Comparison of ENCODE assay signal across 8 cellular contexts in genomic region chr2:218368150-218368528, GRCh38. TPM values are rescaled to one million over a fixed set of nuclear protein-coding genes. Genes with fewer than 3 reads are reported as not detected.
DNase-seq lines count a peak whose midpoint lies in the region; ATAC-seq, FAIRE-seq and TF ChIP-seq lines count a peak whose summit lies in the region.

No MANE protein-coding gene starts in this region.

- H3K9me1 ChIP-seq in endothelial cell of umbilical vein (replicated peaks; ENCODE audit: control insufficient read depth, extremely low read depth, insufficient read depth, low read length): no peaks in the 10 kb centered on the region

- H2AK5ac ChIP-seq in neuronal stem cell (ENCODE audit: low read depth, low read length): peak overlapping the region; percentile 1

- no peaks in the 10 kb centered on the region for H4K20me1 ChIP-seq in endothelial cell of umbilical vein (replicated peaks; ENCODE audit: control insufficient read depth, extremely low read depth, insufficient read depth, low read length)

- H3K9me3 ChIP-seq in NT2/D1 (ENCODE audit: insufficient read depth, low read length): no peaks in the 10 kb centered on the region
- no peaks in the 10 kb centered on the region for H3K9me3 ChIP-seq in endothelial cell of umbilical vein (replicated peaks; ENCODE audit: control insufficient read depth, insufficient read depth, low read length)
- H3K9me3 ChIP-seq in neuronal stem cell (replicated peaks in 1 of 2; ENCODE audit: control insufficient read depth in 2 of 2, insufficient read depth in 1 of 2, low read depth in 1 of 2, low read length in 2 of 2): peaks cover 4 to 7% of the 10 kb centered on the region in 2 donors

- H3K27me3 ChIP-seq in BJ (ENCODE audit: control insufficient read depth, insufficient read depth, low read length) (no peaks in the 10 kb centered on the region), NT2/D1 (ENCODE audit: insufficient read depth, insufficient read length) (no peaks in the 10 kb centered on the region), endothelial cell of umbilical vein (ENCODE audit: control insufficient read depth in 2 of 2, insufficient read depth in 2 of 2, low read length in 2 of 2) (no peaks in the 10 kb centered on the region), neuronal stem cell (ENCODE audit: control insufficient read depth in 3 of 3, insufficient read depth in 3 of 3, low read depth in 1 of 3, low read length in 3 of 3) (peaks cover 0 to 51% (median 5%) of the 10 kb centered on the region in 3 experiments)

- H3K9ac ChIP-seq in NT2/D1 (ENCODE audit: insufficient read length, low read depth): peak overlapping the region; percentile 88
- H3K9ac ChIP-seq in endothelial cell of umbilical vein (replicated peaks; ENCODE audit: extremely low read depth, insufficient read depth, low read length): no peak overlapping the region
- H3K9ac ChIP-seq in neuronal stem cell (ENCODE audit: low read depth, low read length, poor library complexity): peak overlapping the region; percentile 85

- FAIRE-seq in endothelial cell of umbilical vein (lab: Jason Lieb, UNC): no peak

- dilution Hi-C loops in endothelial cell of umbilical vein (cut with MboI; ENCODE audit: extremely low pct_ligation_motif_present, low sequenced_read_pairs): no loop called here

- H3K27ac ChIP-seq in endothelial cell of umbilical vein (ENCODE audit: insufficient read depth, low read depth, low read length) (no peak overlapping the region), neuronal stem cell (replicated peaks; ENCODE audit: low read length) (no peak overlapping the region)

- H3K4me3 ChIP-seq in BJ (ENCODE audit: low read depth, low read length): peak overlapping the region; percentile 61
- H3K4me3 ChIP-seq in NT2/D1 (ENCODE audit: insufficient read length, low read depth): peak overlapping the region; percentile 65
- peak overlapping the region; percentile 14 to 41 (median 34) for H3K4me3 ChIP-seq in endothelial cell of umbilical vein (replicated peaks in 1 of 3; ENCODE audit: insufficient read depth in 1 of 3, low read depth in 1 of 3, low read length in 3 of 3)
- peak overlapping the region in 1 of 2 donors; percentile 79 for H3K4me3 ChIP-seq in neuronal stem cell (ENCODE audit: low read length in 2 of 2)

- no peak overlapping the region for H3K14ac ChIP-seq in neuronal stem cell (ENCODE audit: low read length)

- H3K79me1 ChIP-seq in neuronal stem cell (ENCODE audit: low read depth, low read length): no peaks in the 10 kb centered on the region

- CTCF ChIA-PET in BJ (lab: Yijun Ruan, JAX): interaction anchor here (1.2 kb wide), 1 partner anchor 12 kb away, joined by 6 read pairs; the partner anchor contains the start of gene CATIP
- CTCF ChIA-PET in endothelial cell of umbilical vein (lab: Charles Lee): interaction anchor here (0.7 to 1.2 kb wide), 2 partner anchors 28 kb away, joined by 4 read pairs; no protein-coding TSS in a partner anchor

- intact Hi-C loops in endothelial cell of umbilical vein (cut with micrococcal nuclease): loop anchor here (1.0 kb wide), 1 partner anchor 28 kb away; no protein-coding TSS in a partner anchor

- no peak overlapping the region for H2BK5ac ChIP-seq in neuronal stem cell (ENCODE audit: low read length)

- DNase-seq in BJ (ENCODE audit: low read depth) (no peak), NT2/D1 (ENCODE audit: low read depth, low spot score) (no peak), endothelial cell of umbilical vein (ENCODE audit: low read depth, low spot score) (no peak), neuronal stem cell (ENCODE audit: low spot score) (no peak), NCI-H2227 treated with DMSO at 0.1 percent for 48 hours (lab: John Stamatoyannopoulos, UW) (no peak), DMS114 treated with DMSO at 0.1 percent for 48 hours (lab: John Stamatoyannopoulos, UW; ENCODE audit: unreplicated experiment) (no peak), GM13977 (ENCODE audit: low spot score) (no peak)

- no CpG with 5 or more reads among the region's 21 CpGs for WGBS in neuronal stem cell (ENCODE audit: extremely low coverage in 2 of 2, insufficient read length in 2 of 2, insufficient replicate concordance in 1 of 2), 2 donors

- ATAC-seq in HG03520 (IDR thresholded peaks at IDR 0.05; ENCODE audit: unreplicated experiment): no peak

- H3K4me2 ChIP-seq in endothelial cell of umbilical vein (ENCODE audit: insufficient read depth, low read length) (peak overlapping the region; percentile 66), neuronal stem cell (ENCODE audit: insufficient read depth, low read length, poor library complexity, severe bottlenecking) (peak overlapping the region; percentile 75)

- H3K36me3 ChIP-seq in BJ (ENCODE audit: control insufficient read depth, insufficient read depth, low read length) (no peaks in the 10 kb centered on the region), NT2/D1 (ENCODE audit: insufficient read depth, insufficient read length, low read length) (no peaks in the 10 kb centered on the region), endothelial cell of umbilical vein (ENCODE audit: control insufficient read depth in 2 of 2, extremely low read depth in 1 of 2, insufficient read depth in 2 of 2, low read length in 2 of 2) (no peaks in the 10 kb centered on the region), neuronal stem cell (replicated peaks in 1 of 2; ENCODE audit: control insufficient read depth in 2 of 2, insufficient read depth in 2 of 2, low read length in 2 of 2) (no peaks in the 10 kb centered on the region)

- H3K18ac ChIP-seq in neuronal stem cell (ENCODE audit: low read length): peak overlapping the region; percentile 91

- H3K79me2 ChIP-seq in endothelial cell of umbilical vein (ENCODE audit: control insufficient read depth, insufficient read depth, low read length): no peaks in the 10 kb centered on the region

- no peak overlapping the region for H4K91ac ChIP-seq in neuronal stem cell (ENCODE audit: low read depth, low read length, poor library complexity)

- H3K4me1 ChIP-seq in NT2/D1 (ENCODE audit: insufficient read depth, insufficient read length): peaks cover 7% of the 10 kb centered on the region
- no peaks in the 10 kb centered on the region for H3K4me1 ChIP-seq in endothelial cell of umbilical vein (ENCODE audit: control insufficient read depth, extremely low read depth, insufficient read depth, low read length)
- peaks cover 0 to 3% of the 10 kb centered on the region in 2 donors for H3K4me1 ChIP-seq in neuronal stem cell (ENCODE audit: control insufficient read depth in 2 of 2, insufficient read depth in 1 of 2, low read depth in 1 of 2, low read length in 2 of 2)

- peak overlapping the region; percentile 11 for H2BK15ac ChIP-seq in neuronal stem cell (ENCODE audit: low read length)

- peak overlapping the region; percentile 96 for H3K23ac ChIP-seq in neuronal stem cell (ENCODE audit: low read depth, low read length, poor library complexity)

- no peak overlapping the region for H3K4ac ChIP-seq in neuronal stem cell (ENCODE audit: low read length)

- no peak for TF ChIP-seq POLR2A in endothelial cell of umbilical vein (IDR thresholded peaks at IDR 0.05; ENCODE audit: low read depth, low read length)

- no peak for TF ChIP-seq CTCF in BJ (IDR thresholded peaks at IDR 0.05; ENCODE audit: insufficient read depth, low read depth, low read length)
- TF ChIP-seq CTCF in endothelial cell of umbilical vein (IDR thresholded peaks at IDR 0.05; ENCODE audit: extremely low read depth in 1 of 2, insufficient read depth in 1 of 2, low read depth in 1 of 2, low read length in 2 of 2): no peak
- no peak for TF ChIP-seq CTCF in GM13977 (IDR thresholded peaks at IDR 0.05; ENCODE audit: extremely low read depth, insufficient read depth, missing control alignments)

- POLR2A ChIA-PET in BJ (lab: Charles Lee): no interaction called here
- POLR2A ChIA-PET in endothelial cell of umbilical vein (lab: Charles Lee): no interaction called here

- H2AFZ ChIP-seq in endothelial cell of umbilical vein (ENCODE audit: low read depth, low read length): peak overlapping the region; percentile 81
- H2AFZ ChIP-seq in neuronal stem cell (ENCODE audit: low read length): peak overlapping the region; percentile 82

- H2BK120ac ChIP-seq in neuronal stem cell (ENCODE audit: low read depth, low read length): peak overlapping the region; percentile 96

- no TSS peak for BruUV-seq in endothelial cell of umbilical vein (replicated peaks; lab: Mats Ljungman, UMichigan)

- no peak overlapping the region for H2BK12ac ChIP-seq in neuronal stem cell (ENCODE audit: low read length)

- H4K8ac ChIP-seq in neuronal stem cell (ENCODE audit: low read depth, low read length): peak overlapping the region; percentile 43

- in situ Hi-C loops in GM13977 (cut with MboI; ENCODE audit: low pct_unique_long_range_greater_than_20kb, low sequenced_read_pairs, unreplicated experiment): no loop called here

RNA-seq across cellular contexts. Expression of gene CATIP, which starts 11.5 kb away (rescaled TPM):
- polyA plus RNA-seq in BJ (2011; rRNA removed): not detected in 2 replicates
- not detected in 2 replicates for polyA minus RNA-seq in BJ (2011; rRNA and poly(A)+ RNA removed)
- total RNA-seq in endothelial cell of umbilical vein: not detected in 2 replicates
- not detected in 2 replicates for polyA plus RNA-seq in endothelial cell of umbilical vein
- not detected in 2 replicates for polyA plus RNA-seq in endothelial cell of umbilical vein (2011; cell fraction: cytosol; rRNA removed)
- polyA plus RNA-seq in endothelial cell of umbilical vein (2011; cell fraction: nucleus; rRNA removed): not detected in 2 replicates
- polyA plus RNA-seq in endothelial cell of umbilical vein (2012): not detected in 2 replicates
- not detected in 2 replicates for polyA minus RNA-seq in endothelial cell of umbilical vein
- polyA minus RNA-seq in endothelial cell of umbilical vein (2011; cell fraction: cytosol; rRNA and poly(A)+ RNA removed): not detected
- polyA minus RNA-seq in endothelial cell of umbilical vein (2011; cell fraction: nucleus; rRNA and poly(A)+ RNA removed): not detected in 2 replicates
- polyA plus RNA-seq in neuronal stem cell (2013, experiment 1 of 2): 0.66 TPM
- polyA plus RNA-seq in neuronal stem cell (2013, experiment 2 of 2): 0.80 TPM

RNA-seq across cellular contexts. Expression of gene SLC11A1, which starts 13.9 kb away (rescaled TPM):
- polyA plus RNA-seq in BJ (2011; rRNA removed) (0.05 and 0.23 TPM in 2 replicates), endothelial cell of umbilical vein (0.03 and 0.08 TPM in 2 replicates)
- 0.05 and 0.14 TPM in 2 replicates for polyA minus RNA-seq in BJ (2011; rRNA and poly(A)+ RNA removed)
- not detected in 2 replicates for total RNA-seq in endothelial cell of umbilical vein
- 0.01 and 0.07 TPM in 2 replicates for polyA plus RNA-seq in endothelial cell of umbilical vein (2011; cell fraction: cytosol; rRNA removed)
- 0.06 and 0.12 TPM in 2 replicates for polyA plus RNA-seq in endothelial cell of umbilical vein (2011; cell fraction: nucleus; rRNA removed)
- polyA plus RNA-seq in endothelial cell of umbilical vein (2012): 0.08 TPM in 1 of 2 replicates, not detected in the other
- not detected in 2 replicates for polyA minus RNA-seq in endothelial cell of umbilical vein
- polyA minus RNA-seq in endothelial cell of umbilical vein (2011; cell fraction: cytosol; rRNA and poly(A)+ RNA removed): not detected
- polyA minus RNA-seq in endothelial cell of umbilical vein (2011; cell fraction: nucleus; rRNA and poly(A)+ RNA removed): not detected in 2 replicates
- polyA plus RNA-seq in neuronal stem cell (2013, experiment 1 of 2): 0.35 TPM
- 0.06 TPM for polyA plus RNA-seq in neuronal stem cell (2013, experiment 2 of 2)

RNA-seq across cellular contexts. Expression of gene CTDSP1, which starts 31.5 kb away (rescaled TPM):
- polyA plus RNA-seq in BJ (2011; rRNA removed) (104 and 166 TPM in 2 replicates), endothelial cell of umbilical vein (112 and 127 TPM in 2 replicates)
- 127 and 193 TPM in 2 replicates for polyA minus RNA-seq in BJ (2011; rRNA and poly(A)+ RNA removed)
- 78.7 and 86.1 TPM in 2 replicates for total RNA-seq in endothelial cell of umbilical vein
- polyA plus RNA-seq in endothelial cell of umbilical vein (2011; cell fraction: cytosol; rRNA removed): 91.7 and 103 TPM in 2 replicates
- polyA plus RNA-seq in endothelial cell of umbilical vein (2011; cell fraction: nucleus; rRNA removed): 77.8 and 79.2 TPM in 2 replicates
- polyA plus RNA-seq in endothelial cell of umbilical vein (2012): 47.1 and 59.6 TPM in 2 replicates
- polyA minus RNA-seq in endothelial cell of umbilical vein: 86.2 and 101 TPM in 2 replicates
- 48.6 TPM for polyA minus RNA-seq in endothelial cell of umbilical vein (2011; cell fraction: cytosol; rRNA and poly(A)+ RNA removed)
- 28.2 and 37.0 TPM in 2 replicates for polyA minus RNA-seq in endothelial cell of umbilical vein (2011; cell fraction: nucleus; rRNA and poly(A)+ RNA removed)
- polyA plus RNA-seq in neuronal stem cell (2013, experiment 1 of 2): 39.9 TPM
- 39.8 TPM for polyA plus RNA-seq in neuronal stem cell (2013, experiment 2 of 2)

RNA-seq across cellular contexts. Expression of gene VIL1, which starts 50.8 kb away (rescaled TPM):
- not detected in 2 replicates for polyA plus RNA-seq in BJ (2011; rRNA removed)
- polyA minus RNA-seq in BJ (2011; rRNA and poly(A)+ RNA removed): not detected in 2 replicates
- total RNA-seq in endothelial cell of umbilical vein: not detected in 2 replicates
- not detected in 2 replicates for polyA plus RNA-seq in endothelial cell of umbilical vein
- not detected in 2 replicates for polyA plus RNA-seq in endothelial cell of umbilical vein (2011; cell fraction: cytosol; rRNA removed)
- polyA plus RNA-seq in endothelial cell of umbilical vein (2011; cell fraction: nucleus; rRNA removed): not detected in 2 replicates
- polyA plus RNA-seq in endothelial cell of umbilical vein (2012): 0.12 TPM in 1 of 2 replicates, not detected in the other
- polyA minus RNA-seq in endothelial cell of umbilical vein: not detected in 2 replicates
- not detected for polyA minus RNA-seq in endothelial cell of umbilical vein (2011; cell fraction: cytosol; rRNA and poly(A)+ RNA removed)
- polyA minus RNA-seq in endothelial cell of umbilical vein (2011; cell fraction: nucleus; rRNA and poly(A)+ RNA removed): not detected in 2 replicates
- polyA plus RNA-seq in neuronal stem cell (2013, experiment 1 of 2): 0.07 TPM
- 0.08 TPM for polyA plus RNA-seq in neuronal stem cell (2013, experiment 2 of 2)
